In genomic region chr10:71966046-71967004, GRCh38 we compare ENCODE assay signal across 8 cellular contexts. TPM values are rescaled to one million over a fixed set of nuclear protein-coding genes. Genes with fewer than 3 reads are reported as not detected.
DNase-seq lines count a peak whose midpoint lies in the region; ATAC-seq and TF ChIP-seq lines count a peak whose summit lies in the region.

No MANE protein-coding gene starts in this region.

- H3K27ac Mint-ChIP-seq in T-helper 1 cell treated with Interleukin-12 subunit alpha and Interleukin-12 subunit beta and Interleukin-4 antibody, amounts not matched to agents 30 μg/mL and 1 μg/mL, for 36 hours = no peak overlapping the region
- H3K27ac Mint-ChIP-seq in mesothelial cell of epicardium = peak overlapping the region; percentile 52

- no peaks in the 10 kb centered on the region for H3K36me3 Mint-ChIP-seq in T-helper 1 cell treated with Interleukin-12 subunit alpha and Interleukin-12 subunit beta and Interleukin-4 antibody, amounts not matched to agents 30 μg/mL and 1 μg/mL, for 36 hours (ENCODE audit: low read depth)
- no peaks in the 10 kb centered on the region for H3K36me3 Mint-ChIP-seq in mesothelial cell of epicardium

- no peak for DNase-seq in T-helper 1 cell
- DNase-seq in cardiac fibroblast (ENCODE audit: low read depth in 2 of 2) = peak; percentile 35 to 46
- DNase-seq in mesothelial cell of epicardium (ENCODE audit: low spot score in 2 of 2, unreplicated experiment in 2 of 2) = no peak
- peak in 1 of 2 donors; percentile 14 for DNase-seq in upper lobe of left lung
- no peak for DNase-seq in NCI-H1694 (lab: John Stamatoyannopoulos, UW)
- no peak for DNase-seq in activated CD4-positive, alpha-beta T cell treated with anti-CD3 and anti-CD28 coated beads, Interleukin-2, amount 50 U/mL, for 1 hour

- peak overlapping the region in 3 of 4 donors; percentile 90 to 97 (median 94) for H3K27ac ChIP-seq in upper lobe of left lung

- H3K27me3 ChIP-seq in upper lobe of left lung = peaks cover 0 to 16% (median 4%) of the 10 kb centered on the region in 4 donors

- WGBS in upper lobe of left lung, 2 donors = 76 to 79% methylated on average over 5 to 6 of the region's 6 CpGs

- H3K4me3 Mint-ChIP-seq in T-helper 1 cell treated with Interleukin-12 subunit alpha and Interleukin-12 subunit beta and Interleukin-4 antibody, amounts not matched to agents 30 μg/mL and 1 μg/mL, for 36 hours = peak overlapping the region; percentile 2
- peak overlapping the region; percentile 97 for H3K4me3 Mint-ChIP-seq in mesothelial cell of epicardium

- H3K4me1 Mint-ChIP-seq in T-helper 1 cell treated with Interleukin-12 subunit alpha and Interleukin-12 subunit beta and Interleukin-4 antibody, amounts not matched to agents 30 μg/mL and 1 μg/mL, for 36 hours (ENCODE audit: low read depth) = peaks cover 4% of the 10 kb centered on the region
- H3K4me1 Mint-ChIP-seq in mesothelial cell of epicardium = peaks cover 46% of the 10 kb centered on the region

- no peaks in the 10 kb centered on the region for H3K9me3 ChIP-seq in upper lobe of left lung

- TF ChIP-seq POLR2A in upper lobe of left lung (IDR thresholded peaks at IDR 0.05) = no peak

- TF ChIP-seq EP300 in upper lobe of left lung (IDR thresholded peaks at IDR 0.05) = no peak

- peaks cover 55% of the 10 kb centered on the region for H3K27me3 Mint-ChIP-seq in T-helper 1 cell treated with Interleukin-12 subunit alpha and Interleukin-12 subunit beta and Interleukin-4 antibody, amounts not matched to agents 30 μg/mL and 1 μg/mL, for 36 hours (ENCODE audit: low read depth)
- H3K27me3 Mint-ChIP-seq in mesothelial cell of epicardium (ENCODE audit: low read depth) = no peaks in the 10 kb centered on the region

- peaks cover 20 to 49% (median 30%) of the 10 kb centered on the region in 4 donors for H3K4me1 ChIP-seq in upper lobe of left lung

- ATAC-seq in upper lobe of left lung (ENCODE audit: low FRiP score in 2 of 2) = no peak
- ATAC-seq in HG02678 (IDR thresholded peaks at IDR 0.05; ENCODE audit: unreplicated experiment) = no peak

- H3K4me3 ChIP-seq in cardiac fibroblast (replicated peaks in 1 of 2; ENCODE audit: low read depth in 2 of 2, low read length in 2 of 2) (peak overlapping the region; percentile 73 to 80), upper lobe of left lung (peak overlapping the region in 3 of 4 donors; percentile 64 to 72 (median 70))

- no peaks in the 10 kb centered on the region for H3K9me3 Mint-ChIP-seq in T-helper 1 cell treated with Interleukin-12 subunit alpha and Interleukin-12 subunit beta and Interleukin-4 antibody, amounts not matched to agents 30 μg/mL and 1 μg/mL, for 36 hours
- no peaks in the 10 kb centered on the region for H3K9me3 Mint-ChIP-seq in mesothelial cell of epicardium

- no peak for TF ChIP-seq CTCF in cardiac fibroblast (IDR thresholded peaks at IDR 0.05; ENCODE audit: low read depth, low read length)
- no peak for TF ChIP-seq CTCF in mesothelial cell of epicardium (IDR thresholded peaks at IDR 0.05; ENCODE audit: unreplicated experiment)
- no peak for TF ChIP-seq CTCF in upper lobe of left lung (IDR thresholded peaks at IDR 0.05)

- H3K36me3 ChIP-seq in upper lobe of left lung = no peaks in the 10 kb centered on the region

RNA-seq across cellular contexts. Expression of gene CHST3, which starts 2.1 kb away (rescaled TPM):
- 26.2 to 27.6 TPM (median 26.3 TPM) in 3 replicates for total RNA-seq in mesothelial cell of epicardium
- total RNA-seq in upper lobe of left lung = 10 to 100 TPM in 2 of 6 donors, 1 to 10 TPM in 4; 5.4 to 15.0 (median 8.4) TPM

Comparison
In these comparisons a context has a peak if more than half of its experiments do, and no peak if none do; other contexts are left out.
1. DNase-seq: peak in cardiac fibroblast (2 of 2); none in T-helper 1 cell (0 of 5), mesothelial cell of epicardium (0 of 2), NCI-H1694 (single experiment) and activated CD4-positive, alpha-beta T cell treated with anti-CD3 and anti-CD28 coated beads, Interleukin-2, amount 50 U/mL, for 1 hour (single experiment).